Comparison of ENCODE assay signal across 16 cellular contexts in genomic region chr7:47195641-47196040, GRCh38.
A peak's percentile ranks its signal among the peaks of the same experiment; 100 is the strongest.
DNase-seq lines count a peak whose midpoint lies in the region; ATAC-seq, FAIRE-seq and TF ChIP-seq lines count a peak whose summit lies in the region.
"Had no signal": no experiment of that assay in that cellular context is flagged by ENCODE, and none has a peak within 500 bp of the region (broad histone marks: within the 10 kb centered on the region; RNA-seq: fewer than 3 reads in every experiment).

No MANE protein-coding gene starts in this region.

- H3K4me3 Mint-ChIP-seq in T-helper 17 cell = no peak overlapping the region
- H3K4me3 Mint-ChIP-seq: activated naive CD8-positive, alpha-beta T cell treated with anti-CD3 and anti-CD28 coated beads, Interleukin-2, amount 10 ng/mL, durations not matched to agents 7 days and 5 days; naive thymus-derived CD8-positive, alpha-beta T cell had no signal

- in situ Hi-C loops in ACHN (cut with HindIII; ENCODE audit: low pct_ligation_motif_present, low pct_unique_long_range_greater_than_20kb, low sequenced_read_pairs) = loop anchor here (25.0 kb wide), 1 partner anchor 833 kb away; no protein-coding TSS in a partner anchor

- TF ChIP-seq CTCF in SK-N-SH (IDR thresholded peaks at IDR 0.05) = peak; percentile 51

- 62% methylated on average over 6 of the region's 6 CpGs for WGBS in SK-N-SH (ENCODE audit: low lambda C conversion rate)

- H4K20me1 ChIP-seq in SK-N-SH (ENCODE audit: insufficient read depth) = no peaks in the 10 kb centered on the region

- H3K79me2 ChIP-seq in SK-N-SH (ENCODE audit: insufficient read depth) = no peaks in the 10 kb centered on the region

- CTCF ChIA-PET in SK-N-SH (lab: Yijun Ruan, JAX) = interaction anchor here (1.1 to 6.1 kb wide), 7 partner anchors 10 to 1278 kb away, joined by 3 to 28 read pairs (median 6); no protein-coding TSS in a partner anchor

- DNase-seq in ACHN (peak; percentile 25), H54 (ENCODE audit: insufficient read length, low spot score) (peak; percentile 34), SK-N-SH (peak; percentile 34), iPS-NIHi11 (ENCODE audit: low spot score) (peak; percentile 56), NCI-H2171 treated with DMSO at 0.1 percent for 48 hours (lab: John Stamatoyannopoulos, UW) (no peak), NCI-H345 (lab: John Stamatoyannopoulos, UW) (no peak), T-helper 17 cell (no peak), retina (no peak)
- DNase-seq: activated naive CD8-positive, alpha-beta T cell treated with anti-CD3 and anti-CD28 coated beads, Interleukin-2, amount 10 ng/mL, durations not matched to agents 7 days and 5 days; foreskin melanocyte; GOT3; naive thymus-derived CD8-positive, alpha-beta T cell; NCI-H1694 treated with DMSO at 0.1 percent for 48 hours; small intestine had no signal

- no peaks in the 10 kb centered on the region for H3K9me2 ChIP-seq in SK-N-SH

- no peaks in the 10 kb centered on the region for H3K27me3 Mint-ChIP-seq in T-helper 17 cell
- H3K27me3 Mint-ChIP-seq: activated naive CD8-positive, alpha-beta T cell treated with anti-CD3 and anti-CD28 coated beads, Interleukin-2, amount 10 ng/mL, durations not matched to agents 7 days and 5 days had no signal

- TF ChIP-seq RAD21 in SK-N-SH (IDR thresholded peaks at IDR 0.05; ENCODE audit: low read length) = no peak

- no peak for TF ChIP-seq POLR2A in H54 (IDR thresholded peaks at IDR 0.05; ENCODE audit: low read depth, low read length)

- H3K4me2 ChIP-seq in SK-N-SH = no peak overlapping the region

- H3K36me3 Mint-ChIP-seq in T-helper 17 cell (ENCODE audit: low read depth) = no peaks in the 10 kb centered on the region
- H3K36me3 Mint-ChIP-seq: activated naive CD8-positive, alpha-beta T cell treated with anti-CD3 and anti-CD28 coated beads, Interleukin-2, amount 10 ng/mL, durations not matched to agents 7 days and 5 days; naive thymus-derived CD8-positive, alpha-beta T cell had no signal

- no peaks in the 10 kb centered on the region for H3K4me1 Mint-ChIP-seq in T-helper 17 cell
- H3K4me1 Mint-ChIP-seq: activated naive CD8-positive, alpha-beta T cell treated with anti-CD3 and anti-CD28 coated beads, Interleukin-2, amount 10 ng/mL, durations not matched to agents 7 days and 5 days; naive thymus-derived CD8-positive, alpha-beta T cell had no signal

- peaks cover 31% of the 10 kb centered on the region; the same call in 1 of the 2 replicates for H3K27me3 ChIP-seq in SK-N-SH (ENCODE audit: insufficient read depth)
- H3K27me3 ChIP-seq: vagina had no signal

- H3K4me3 ChIP-seq in SK-N-SH (ENCODE audit: low read depth in 2 of 2, low read length in 1 of 2) = no peak overlapping the region
- H3K4me3 ChIP-seq: vagina had no signal

- H3K9me3 ChIP-seq in SK-N-SH = no peaks in the 10 kb centered on the region
- H3K9me3 ChIP-seq in T-helper 17 cell (ENCODE audit: control insufficient read depth, low read length, poor library complexity, severe bottlenecking) = no peaks in the 10 kb centered on the region
- H3K9me3 ChIP-seq: vagina had no signal

- H3K27ac Mint-ChIP-seq in T-helper 17 cell = no peak overlapping the region
- H3K27ac Mint-ChIP-seq: activated naive CD8-positive, alpha-beta T cell treated with anti-CD3 and anti-CD28 coated beads, Interleukin-2, amount 10 ng/mL, durations not matched to agents 7 days and 5 days; naive thymus-derived CD8-positive, alpha-beta T cell had no signal

- peaks cover 0 to 2% of the 10 kb centered on the region in 2 experiments; a peak in 1 of 4 replicates for H3K4me1 ChIP-seq in SK-N-SH (ENCODE audit: control insufficient read depth in 1 of 2, insufficient read depth in 2 of 2, low read depth in 1 of 2, low read length in 1 of 2)
- H3K4me1 ChIP-seq: vagina had no signal

- no peak for FAIRE-seq in H54 (lab: Jason Lieb, UNC)
- FAIRE-seq: small intestine had no signal

- no peak overlapping the region for H2AFZ ChIP-seq in SK-N-SH (ENCODE audit: low read depth)

- H3F3A ChIP-seq in SK-N-SH (replicated peaks; ENCODE audit: insufficient read depth) = no peaks in the 10 kb centered on the region

- POLR2A ChIA-PET in SK-N-SH (lab: Yijun Ruan, JAX) = no interaction called here

- TF ChIP-seq EP300 in SK-N-SH (IDR thresholded peaks at IDR 0.05; ENCODE audit: borderline replicate concordance in 1 of 2, low read depth in 1 of 2, low read length in 1 of 2) = no peak

- ATAC-seq in T-helper 17 cell = no peak
- ATAC-seq: naive thymus-derived CD8-positive, alpha-beta T cell had no signal

- H3K9ac ChIP-seq in SK-N-SH = no peak overlapping the region

- H3K36me3 ChIP-seq in SK-N-SH (replicated peaks in 1 of 2; ENCODE audit: control insufficient read depth in 1 of 2, insufficient read depth in 2 of 2, low read length in 1 of 2) = no peaks in the 10 kb centered on the region
- H3K36me3 ChIP-seq: vagina had no signal

- H3K27ac ChIP-seq in SK-N-SH (ENCODE audit: low read depth in 2 of 2, low read length in 1 of 2) = no peak overlapping the region
- H3K27ac ChIP-seq: C4-2B, vagina had no signal

TF ChIP-seq in SK-N-SH, 30 proteins besides CTCF, POLR2A, EP300 and RAD21:
- TF ChIP-seq USF1 (IDR thresholded peaks at IDR 0.05; ENCODE audit: borderline replicate concordance, low read depth) = no peak
- TF ChIP-seq RFX5 (IDR thresholded peaks at IDR 0.05; ENCODE audit: low read length) = no peak
- TF ChIP-seq IRF3 (IDR thresholded peaks at IDR 0.05; ENCODE audit: low read depth, low read length) = no peak
- TF ChIP-seq FOXJ3 (CRISPR knock-in tag; IDR thresholded peaks at IDR 0.05) = no peak
- no peak for TF ChIP-seq FOSL2 (IDR thresholded peaks at IDR 0.05; ENCODE audit: borderline replicate concordance, low read depth)
- TF ChIP-seq TEAD4 (IDR thresholded peaks at IDR 0.05; ENCODE audit: borderline replicate concordance, insufficient read depth) = no peak
- no peak for TF ChIP-seq GABPA (IDR thresholded peaks at IDR 0.05; ENCODE audit: low read depth)
- TF ChIP-seq MXI1 (IDR thresholded peaks at IDR 0.05; ENCODE audit: low read depth, low read length) = no peak
- TF ChIP-seq USF2 (IDR thresholded peaks at IDR 0.05; ENCODE audit: borderline replicate concordance, low read depth, low read length) = no peak
TF ChIP-seq in SK-N-SH: peak in this region for 0.

Comparison
In these comparisons a context has a peak if more than half of its experiments do, and no peak if none do; other contexts are left out.
1. DNase-seq: peak in ACHN (single experiment), H54 (single experiment), SK-N-SH (single experiment) and iPS-NIHi11 (single experiment); none in NCI-H2171 treated with DMSO at 0.1 percent for 48 hours (single experiment), NCI-H345 (single experiment), T-helper 17 cell (0 of 3) and retina (single experiment).